Comparison of ENCODE assay signal across 8 cellular contexts in genomic region chr11:110430267-110431211, GRCh38. TPM values are rescaled to one million over a fixed set of nuclear protein-coding genes. Genes with fewer than 3 reads are reported as not detected.
DNase-seq lines count a peak whose midpoint lies in the region; ATAC-seq and TF ChIP-seq lines count a peak whose summit lies in the region.

No MANE protein-coding gene starts in this region.

- H3K9me3 Mint-ChIP-seq in activated T-helper 1 cell treated with anti-CD3 and anti-CD28 coated beads, Interleukin-12 subunit alpha, Interleukin-12 subunit beta, Interleukin-2, Interleukin-4 antibody, amounts not matched to agents 30 ng/mL and 10 ng/mL and 1 ng/mL, durations not matched to agents 14 hours and 24 hours and 36 hours: no peaks in the 10 kb centered on the region
- no peaks in the 10 kb centered on the region for H3K9me3 Mint-ChIP-seq in nephron

- H3K36me3 Mint-ChIP-seq in activated T-helper 1 cell treated with anti-CD3 and anti-CD28 coated beads, Interleukin-12 subunit alpha, Interleukin-12 subunit beta, Interleukin-2, Interleukin-4 antibody, amounts not matched to agents 30 ng/mL and 10 ng/mL and 1 ng/mL, durations not matched to agents 14 hours and 24 hours and 36 hours (ENCODE audit: low read depth): peaks cover 8% of the 10 kb centered on the region
- H3K36me3 Mint-ChIP-seq in nephron (ENCODE audit: low read depth): no peaks in the 10 kb centered on the region

- intact Hi-C loops in activated T-helper 1 cell treated with anti-CD3 and anti-CD28 coated beads, Interleukin-12 subunit alpha, Interleukin-12 subunit beta, Interleukin-2, Interleukin-4 antibody, amounts not matched to agents 30 ng/mL and 10 ng/mL and 1 ng/mL, durations not matched to agents 14 hours and 24 hours and 36 hours (cut with micrococcal nuclease): loop anchor here (1.0 to 10.0 kb wide), 5 partner anchors 133 to 947 kb away; partner anchors contain the start of genes POU2AF1 and ZC3H12C

- peaks cover 56% of the 10 kb centered on the region for H3K4me1 Mint-ChIP-seq in activated T-helper 1 cell treated with anti-CD3 and anti-CD28 coated beads, Interleukin-12 subunit alpha, Interleukin-12 subunit beta, Interleukin-2, Interleukin-4 antibody, amounts not matched to agents 30 ng/mL and 10 ng/mL and 1 ng/mL, durations not matched to agents 14 hours and 24 hours and 36 hours (ENCODE audit: low read depth)
- H3K4me1 Mint-ChIP-seq in nephron: peaks cover 31% of the 10 kb centered on the region

- DNase-seq in NCI-H2081 (lab: John Stamatoyannopoulos, UW) (peak; percentile 38 to 54), NCI-H2081 treated with DMSO at 0.1 percent for 48 hours (lab: John Stamatoyannopoulos, UW) (no peak), NCI-H1092 (lab: John Stamatoyannopoulos, UW) (peak; percentile 44), fibroblast of peridontal ligament (ENCODE audit: extremely low read depth) (peak; percentile 67), T-helper 9 cell (no peak)
- DNase-seq in activated T-helper 1 cell treated with anti-CD3 and anti-CD28 coated beads, Interleukin-12 subunit alpha, Interleukin-12 subunit beta, Interleukin-2, Interleukin-4 antibody, amounts not matched to agents 30 ng/mL and 10 ng/mL and 1 ng/mL, durations not matched to agents 14 hours and 24 hours and 36 hours (ENCODE audit: low spot score): no peak

- ATAC-seq in HG02588 (IDR thresholded peaks at IDR 0.05; ENCODE audit: unreplicated experiment): peak; percentile 37

- TF ChIP-seq CTCF in nephron (IDR thresholded peaks at IDR 0.05; ENCODE audit: unreplicated experiment in 3 of 3): no peak

- H3K4me3 Mint-ChIP-seq in activated T-helper 1 cell treated with anti-CD3 and anti-CD28 coated beads, Interleukin-12 subunit alpha, Interleukin-12 subunit beta, Interleukin-2, Interleukin-4 antibody, amounts not matched to agents 30 ng/mL and 10 ng/mL and 1 ng/mL, durations not matched to agents 14 hours and 24 hours and 36 hours: peak overlapping the region; percentile 99
- H3K4me3 Mint-ChIP-seq in nephron: peak overlapping the region; percentile 99 to 100 (median 99)

- peak overlapping the region; percentile 98 for H3K27ac Mint-ChIP-seq in activated T-helper 1 cell treated with anti-CD3 and anti-CD28 coated beads, Interleukin-12 subunit alpha, Interleukin-12 subunit beta, Interleukin-2, Interleukin-4 antibody, amounts not matched to agents 30 ng/mL and 10 ng/mL and 1 ng/mL, durations not matched to agents 14 hours and 24 hours and 36 hours
- peak overlapping the region; percentile 95 to 99 (median 98) for H3K27ac Mint-ChIP-seq in nephron

- H3K27me3 Mint-ChIP-seq in activated T-helper 1 cell treated with anti-CD3 and anti-CD28 coated beads, Interleukin-12 subunit alpha, Interleukin-12 subunit beta, Interleukin-2, Interleukin-4 antibody, amounts not matched to agents 30 ng/mL and 10 ng/mL and 1 ng/mL, durations not matched to agents 14 hours and 24 hours and 36 hours (ENCODE audit: insufficient read depth): no peaks in the 10 kb centered on the region
- no peaks in the 10 kb centered on the region for H3K27me3 Mint-ChIP-seq in nephron (ENCODE audit: low read depth)

RNA-seq across cellular contexts. Expression of gene FDX1, which starts 0.8 kb away (rescaled TPM):
- 14.2 and 15.9 TPM in 2 replicates for total RNA-seq in activated T-helper 1 cell treated with anti-CD3 and anti-CD28 coated beads, Interleukin-12 subunit alpha, Interleukin-12 subunit beta, Interleukin-2, Interleukin-4 antibody, amounts not matched to agents 30 ng/mL and 10 ng/mL and 1 ng/mL, durations not matched to agents 14 hours and 24 hours and 36 hours

Comparison
In these comparisons a context has a peak if more than half of its experiments do, and no peak if none do; other contexts are left out.
1. DNase-seq: peak in NCI-H2081 (2 of 2), NCI-H1092 (single experiment) and fibroblast of peridontal ligament (single experiment); none in NCI-H2081 treated with DMSO at 0.1 percent for 48 hours (single experiment), activated T-helper 1 cell treated with anti-CD3 and anti-CD28 coated beads, Interleukin-12 subunit alpha, Interleukin-12 subunit beta, Interleukin-2, Interleukin-4 antibody, amounts not matched to agents 30 ng/mL and 10 ng/mL and 1 ng/mL, durations not matched to agents 14 hours and 24 hours and 36 hours (single experiment) and T-helper 9 cell (single experiment).